18 cellular contexts compared by ENCODE assay signal in the genomic region with DNA sequence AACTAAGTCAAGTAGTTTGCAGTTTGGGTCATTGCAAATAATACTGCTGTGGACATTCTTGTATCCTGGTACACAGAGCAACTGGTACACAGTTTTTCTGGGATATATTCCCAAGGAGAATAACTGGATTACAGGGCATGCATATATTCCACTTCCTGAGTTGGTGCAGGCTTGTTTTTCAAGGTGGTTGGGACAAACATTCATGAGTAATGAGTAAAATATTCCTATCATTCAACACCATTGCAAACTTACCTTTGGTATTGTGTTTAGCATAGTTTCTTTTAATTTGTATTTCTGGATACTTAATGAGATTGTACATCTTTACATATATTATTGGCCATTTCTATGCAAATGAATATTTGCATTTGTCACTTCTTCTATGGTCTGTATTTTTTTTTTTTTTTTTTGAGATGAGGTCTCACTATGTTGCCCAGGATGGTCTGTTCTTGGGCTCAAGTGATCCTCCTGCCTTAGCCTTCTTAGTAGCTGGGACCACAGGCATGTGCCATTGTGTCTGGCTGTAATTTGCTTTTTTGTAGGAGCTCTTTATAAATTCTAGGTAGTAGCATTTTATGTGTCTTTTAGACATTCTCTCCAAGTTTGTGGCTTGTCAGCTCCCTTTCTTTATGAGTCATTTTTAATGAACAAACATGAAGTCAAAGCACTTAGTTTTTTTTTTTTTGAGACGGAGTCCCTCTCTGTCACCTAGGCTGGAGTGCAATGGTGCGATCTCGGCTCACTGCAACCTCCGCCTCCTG.
DNase-seq lines count a peak whose midpoint lies in the region; ATAC-seq and TF ChIP-seq lines count a peak whose summit lies in the region.
"Had no signal": no experiment of that assay in that cellular context is flagged by ENCODE, and none has a peak within 500 bp of the region (broad histone marks: within the 10 kb centered on the region; RNA-seq: fewer than 3 reads in every experiment).

No MANE protein-coding gene starts in this region.

- no peaks in the 10 kb centered on the region for H3K27me3 ChIP-seq in HUES48 (ENCODE audit: control insufficient read depth, insufficient read depth, low read length)
- H3K27me3 ChIP-seq: body of pancreas, dorsolateral prefrontal cortex, Peyer's patch, vagina had no signal

- no peak for ATAC-seq in GM18873 (IDR thresholded peaks at IDR 0.05; ENCODE audit: low FRiP score, unreplicated experiment)
- ATAC-seq: body of pancreas; naive thymus-derived CD4-positive, alpha-beta T cell; psoas muscle had no signal

- DNase-seq in Caki2 (ENCODE audit: low read depth), result peak; percentile 40
- peak; percentile 59 for DNase-seq in astrocyte of the spinal cord (ENCODE audit: low read depth, low spot score)
- DNase-seq in kidney tubule cell (ENCODE audit: low spot score), result peak; percentile 63
- no peak for DNase-seq in central memory CD4-positive, alpha-beta T cell
- DNase-seq in NCI-H2107 (lab: John Stamatoyannopoulos, UW), result no peak
- DNase-seq in superior temporal gyrus (ENCODE audit: extremely low spot score), result no peak
- DNase-seq: activated gamma-delta T cell treated with Interleukin-2 at 50 U/mL for 16 hours; body of pancreas; DMS153; dorsolateral prefrontal cortex; naive thymus-derived CD4-positive, alpha-beta T cell; NCI-H2029 treated with DMSO at 0.1 percent for 48 hours; Peyer's patch; psoas muscle; T-helper 1 cell had no signal

- in situ Hi-C loops in Caki2 (cut with HindIII; ENCODE audit: low pct_unique_long_range_greater_than_20kb, low sequenced_read_pairs) (no loop called here), astrocyte of the spinal cord (cut with HindIII; ENCODE audit: low sequenced_read_pairs) (no loop called here)

- no peak for TF ChIP-seq CTCF in astrocyte of the spinal cord (IDR thresholded peaks at IDR 0.05; ENCODE audit: low read depth, low read length)

- H3K4me3 ChIP-seq in HUES48 (ENCODE audit: low read depth, low read length), result no peak overlapping the region
- no peak overlapping the region for H3K4me3 ChIP-seq in astrocyte of the spinal cord (ENCODE audit: low read depth, low read length)
- H3K4me3 ChIP-seq: body of pancreas, dorsolateral prefrontal cortex, Peyer's patch, psoas muscle, vagina had no signal

- peak overlapping the region; percentile 56 for H3K27ac ChIP-seq in HUES48 (ENCODE audit: low read depth, low read length)
- H3K27ac ChIP-seq: body of pancreas, dorsolateral prefrontal cortex, Peyer's patch, psoas muscle, vagina had no signal

- peaks cover 73% of the 10 kb centered on the region for H3K4me1 ChIP-seq in HUES48 (ENCODE audit: control insufficient read depth, insufficient read depth, low read length)
- H3K4me1 ChIP-seq: body of pancreas, Peyer's patch, psoas muscle, vagina had no signal

- peaks cover 13% of the 10 kb centered on the region for H3K36me3 ChIP-seq in HUES48 (ENCODE audit: control insufficient read depth, insufficient read depth, low read length)
- H3K36me3 ChIP-seq: Peyer's patch, vagina had no signal

- no peak overlapping the region for H3K9ac ChIP-seq in HUES48 (ENCODE audit: low read depth, low read length)

- no peaks in the 10 kb centered on the region for H3K9me3 ChIP-seq in HUES48 (ENCODE audit: control insufficient read depth, insufficient read depth, low read length)
- H3K9me3 ChIP-seq: body of pancreas, Peyer's patch, psoas muscle, vagina had no signal

Comparison
In these comparisons a context has a peak if more than half of its experiments do, and no peak if none do; other contexts are left out.
1. DNase-seq: peak in Caki2 (single experiment), astrocyte of the spinal cord (single experiment) and kidney tubule cell (single experiment); none in central memory CD4-positive, alpha-beta T cell (single experiment), NCI-H2107 (single experiment) and superior temporal gyrus (single experiment).